Comparison of ENCODE assay signal across 9 cellular contexts in genomic region chr9:33506626-33507370, GRCh38. TPM values are rescaled to one million over a fixed set of nuclear protein-coding genes. Genes with fewer than 3 reads are reported as not detected.
DNase-seq lines count a peak whose midpoint lies in the region; ATAC-seq, FAIRE-seq and TF ChIP-seq lines count a peak whose summit lies in the region.
"Had no signal": no experiment of that assay in that cellular context is flagged by ENCODE, and none has a peak within 500 bp of the region (broad histone marks: within the 10 kb centered on the region; RNA-seq: fewer than 3 reads in every experiment).

No MANE protein-coding gene starts in this region.

- H3K27ac Mint-ChIP-seq in MCF 10A (ENCODE audit: low read depth, unreplicated experiment), result peak overlapping the region; percentile 88
- H3K27ac Mint-ChIP-seq: CD4-positive, alpha-beta memory T cell had no signal

- intact Hi-C loops in MCF 10A (cut with micrococcal nuclease) (no loop called here), breast epithelium (cut with DNase I; ENCODE audit: low total_unique reads) (no loop called here), sciatic nerve (cut with DNase I) (no loop called here)

- BruUV-seq in MCF 10A (replicated peaks; lab: Mats Ljungman, UMichigan), result no TSS peak

- H3K27me3 Mint-ChIP-seq in MCF 10A (ENCODE audit: insufficient read depth, unreplicated experiment), result no peaks in the 10 kb centered on the region
- no peaks in the 10 kb centered on the region for H3K27me3 Mint-ChIP-seq in activated T-cell treated with anti-CD3 and anti-CD28 coated beads, Interleukin-2, amount 50 U/mL, for 4 hours (ENCODE audit: low read depth)

- H3K9me3 Mint-ChIP-seq in MCF 10A (ENCODE audit: unreplicated experiment), result no peaks in the 10 kb centered on the region
- no peaks in the 10 kb centered on the region for H3K9me3 Mint-ChIP-seq in activated T-cell treated with anti-CD3 and anti-CD28 coated beads, Interleukin-2, amount 50 U/mL, for 4 hours
- H3K9me3 Mint-ChIP-seq: CD4-positive, alpha-beta memory T cell had no signal

- DNase-seq in MCF 10A (ENCODE audit: unreplicated experiment), result peak; percentile 63
- DNase-seq in breast epithelium (ENCODE audit: low spot score in 2 of 2), result no peak
- no peak for DNase-seq in activated T-cell treated with anti-CD3 and anti-CD28 coated beads, Interleukin-2, amount 50 U/mL, for 4 hours
- DNase-seq in kidney epithelial cell (ENCODE audit: low read depth), result peak; percentile 97
- DNase-seq in urothelium cell line (ENCODE audit: low spot score), result peak; percentile 33
- DNase-seq in sciatic nerve (ENCODE audit: low spot score), result no peak
- no peak for DNase-seq in hypothalamus (lab: John Stamatoyannopoulos, UW)
- no peak for DNase-seq in GM19240 (ENCODE audit: insufficient read length, low spot score)
- DNase-seq: CD4-positive, alpha-beta memory T cell had no signal

- no peak for TF ChIP-seq POLR2A in breast epithelium (IDR thresholded peaks at IDR 0.05)

- TF ChIP-seq CTCF in MCF 10A (IDR thresholded peaks at IDR 0.05; ENCODE audit: unreplicated experiment) (no peak), breast epithelium (IDR thresholded peaks at IDR 0.05) (no peak), kidney epithelial cell (IDR thresholded peaks at IDR 0.05; ENCODE audit: insufficient read depth, low read length, poor library complexity, severe bottlenecking) (no peak)

- H3K4me1 ChIP-seq in breast epithelium, result no peaks in the 10 kb centered on the region

- no peaks in the 10 kb centered on the region for H3K27me3 ChIP-seq in breast epithelium
- H3K27me3 ChIP-seq in kidney epithelial cell (ENCODE audit: control insufficient read depth, insufficient read depth, low read length), result no peaks in the 10 kb centered on the region

- FAIRE-seq in urothelium cell line (lab: Jason Lieb, UNC), result peak; percentile 95

- H3K36me3 Mint-ChIP-seq in MCF 10A (ENCODE audit: insufficient read depth, unreplicated experiment), result peaks cover 5% of the 10 kb centered on the region
- H3K36me3 Mint-ChIP-seq in activated T-cell treated with anti-CD3 and anti-CD28 coated beads, Interleukin-2, amount 50 U/mL, for 4 hours (ENCODE audit: insufficient read depth), result no peaks in the 10 kb centered on the region

- H3K4me3 Mint-ChIP-seq in MCF 10A (ENCODE audit: unreplicated experiment), result peak overlapping the region; percentile 51
- H3K4me3 Mint-ChIP-seq in activated T-cell treated with anti-CD3 and anti-CD28 coated beads, Interleukin-2, amount 50 U/mL, for 4 hours, result no peak overlapping the region
- H3K4me3 Mint-ChIP-seq: CD4-positive, alpha-beta memory T cell had no signal

- H3K36me3 ChIP-seq in breast epithelium, result no peaks in the 10 kb centered on the region
- H3K36me3 ChIP-seq in kidney epithelial cell (ENCODE audit: control insufficient read depth, insufficient read depth, low read length), result no peaks in the 10 kb centered on the region

- H3K4me1 Mint-ChIP-seq in MCF 10A (ENCODE audit: insufficient read depth, unreplicated experiment), result peaks cover 21% of the 10 kb centered on the region
- peaks cover 20% of the 10 kb centered on the region for H3K4me1 Mint-ChIP-seq in activated T-cell treated with anti-CD3 and anti-CD28 coated beads, Interleukin-2, amount 50 U/mL, for 4 hours (ENCODE audit: low read depth)

- no peak overlapping the region for H3K27ac ChIP-seq in breast epithelium

- H3K4me3 ChIP-seq in breast epithelium (no peak overlapping the region), kidney epithelial cell (ENCODE audit: low read depth, low read length) (no peak overlapping the region)

- CTCF ChIA-PET in MCF 10A (lab: Yijun Ruan, JAX), result interaction anchor here (1.0 to 1.1 kb wide), 3 partner anchors 10 to 103 kb away, joined by 3 read pairs; no protein-coding TSS in a partner anchor

- H3K9me3 ChIP-seq in breast epithelium, result no peaks in the 10 kb centered on the region

- ATAC-seq in activated T-cell treated with anti-CD3 and anti-CD28 coated beads, Interleukin-2, amount 50 U/mL, for 4 hours, result peak; percentile 55 to 71
- ATAC-seq in sciatic nerve, result no peak

- POLR2A ChIA-PET in MCF 10A (lab: Yijun Ruan, JAX), result interaction anchor here (0.7 kb wide), 1 partner anchor 33 kb away, joined by 4 read pairs; the partner anchor contains the start of gene NOL6

RNA-seq across cellular contexts. Expression of gene ANKRD18B, which starts 17.3 kb away (rescaled TPM):
- total RNA-seq in MCF 10A (2022) (12.5 and 13.0 TPM in 2 replicates), breast epithelium (not detected), kidney epithelial cell (2.1 and 3.8 TPM in 2 replicates), sciatic nerve (1.2 TPM)
- 1 to 10 TPM in 1 of 3 donors, not detected in 2; 2.4 TPM for total RNA-seq in activated T-cell treated with anti-CD3 and anti-CD28 coated beads, Interleukin-2, amount 50 U/mL, for 4 hours

RNA-seq across cellular contexts. Expression of gene NOL6, which starts 33.1 kb away (rescaled TPM):
- total RNA-seq in MCF 10A (2022) (37.2 and 48.6 TPM in 2 replicates), breast epithelium (10 to 100 TPM; 14.2 to 23.9 (median 22.3) TPM), kidney epithelial cell (32.8 and 34.8 TPM in 2 replicates), sciatic nerve (26.0 TPM)
- 100 to 1,000 TPM; 150 to 170 (median 165) TPM for total RNA-seq in activated T-cell treated with anti-CD3 and anti-CD28 coated beads, Interleukin-2, amount 50 U/mL, for 4 hours

RNA-seq across cellular contexts. Expression of gene AQP3, which starts 59.4 kb away (rescaled TPM):
- total RNA-seq in MCF 10A (2022), result 0.83 and 0.89 TPM in 2 replicates
- 10 to 100 TPM; 19.0 to 47.9 (median 45.1) TPM for total RNA-seq in breast epithelium
- 1 to 10 TPM; 4.5 to 5.5 (median 5.3) TPM for total RNA-seq in activated T-cell treated with anti-CD3 and anti-CD28 coated beads, Interleukin-2, amount 50 U/mL, for 4 hours
- total RNA-seq in kidney epithelial cell, result 0.89 and 1.1 TPM in 2 replicates
- 23.7 TPM for total RNA-seq in sciatic nerve

Comparison
In these comparisons a context has a peak if more than half of its experiments do, and no peak if none do; other contexts are left out.
1. DNase-seq: peak in MCF 10A (single experiment), kidney epithelial cell (single experiment) and urothelium cell line (single experiment); none in breast epithelium (0 of 2), activated T-cell treated with anti-CD3 and anti-CD28 coated beads, Interleukin-2, amount 50 U/mL, for 4 hours (single experiment), sciatic nerve (single experiment), hypothalamus (0 of 51) and GM19240 (single experiment).